8 cellular contexts compared by ENCODE assay signal in genomic region chr22:39994566-39995345, GRCh38. TPM values are rescaled to one million over a fixed set of nuclear protein-coding genes. Genes with fewer than 3 reads are reported as not detected.
A peak's percentile ranks its signal among the peaks of the same experiment; 100 is the strongest.
DNase-seq lines count a peak whose midpoint lies in the region; ATAC-seq and TF ChIP-seq lines count a peak whose summit lies in the region.

FAM83F (plus strand) TSS chr22:39994954; CDS start chr22:39995043, 89 bp downstream.

- intact Hi-C loops in HCT116 (cut with micrococcal nuclease) = no loop called here

- CTCF ChIA-PET in HCT116 (lab: Charles Lee) = interaction anchor here (2.1 kb wide), 1 partner anchor 30 kb away, joined by 6 read pairs; no protein-coding TSS in a partner anchor

- peak within 1 kb of the TSS; percentile 98 for H3K4me2 ChIP-seq in HCT116 (ENCODE audit: low read length)

- RAD21 ChIA-PET in HCT116 (lab: Charles Lee; ENCODE audit: low non-redundant PET in 1 of 2, low total read pairs in 2 of 2, uncharacterized antibody in 2 of 2, unreplicated experiment in 2 of 2) = no interaction called here

- peak within 1 kb of the TSS; percentile 73 to 90 for H3K4me3 ChIP-seq in HCT116 (replicated peaks in 1 of 2; ENCODE audit: low read depth in 1 of 2, low read length in 2 of 2)

- BruUV-seq in HCT116 (replicated peaks; lab: Mats Ljungman, UMichigan) = no TSS peak

- TF ChIP-seq RAD21 in HCT116 (IDR thresholded peaks at IDR 0.05; ENCODE audit: low read depth) = no peak

- TF ChIP-seq POLR2A in HCT116 (IDR thresholded peaks at IDR 0.05; ENCODE audit: borderline replicate concordance, extremely low read depth, insufficient read depth, insufficient read length) = peak; percentile 57

- H3K36me3 ChIP-seq in HCT116 (ENCODE audit: control insufficient read depth in 1 of 2, insufficient read depth in 2 of 2, low read length in 2 of 2) = peaks cover 0 to 6% of the 10 kb centered on the region in 2 experiments; a peak in 2 of 4 replicates

- H3K27ac ChIP-seq in HCT116 (ENCODE audit: low read depth, low read length) (peak within 1 kb of the TSS; percentile 66), epithelial cell of prostate (peak within 1 kb of the TSS; percentile 78)

- H3K36me3 Mint-ChIP-seq in progenitor cell of endocrine pancreas (ENCODE audit: insufficient read depth) = no peaks in the 10 kb centered on the region

- peaks cover 17% of the 10 kb centered on the region for H3K27me3 Mint-ChIP-seq in progenitor cell of endocrine pancreas

- peaks cover 61% of the 10 kb centered on the region for H3K4me1 Mint-ChIP-seq in progenitor cell of endocrine pancreas (ENCODE audit: low read depth)

- H3K4me1 ChIP-seq in HCT116 (ENCODE audit: control insufficient read depth in 1 of 2, insufficient read depth in 2 of 2, low read length in 2 of 2) = peaks cover 20 to 38% of the 10 kb centered on the region in 2 experiments

- no peaks in the 10 kb centered on the region for H3K9me2 ChIP-seq in HCT116 (ENCODE audit: insufficient read depth)

- TF ChIP-seq CTCF in HCT116 (IDR thresholded peaks at IDR 0.05 in 2 of 3, conservative IDR thresholded peaks at IDR 0.05 in 1 of 3; ENCODE audit: borderline replicate concordance in 1 of 3, insufficient read depth in 1 of 3, low read depth in 2 of 3, low read length in 2 of 3) = no peak
- no peak for TF ChIP-seq CTCF in progenitor cell of endocrine pancreas (IDR thresholded peaks at IDR 0.05; ENCODE audit: unreplicated experiment)

- H3K27me3 ChIP-seq in HCT116 (ENCODE audit: insufficient read depth, low read length) = no peaks in the 10 kb centered on the region

- H3K79me2 ChIP-seq in HCT116 (ENCODE audit: insufficient read depth, low read length) = peaks cover 48% of the 10 kb centered on the region

- peak within 1 kb of the TSS; percentile 89 for H3K9ac ChIP-seq in HCT116 (ENCODE audit: low read length)

- DNase-seq in HCT116 (ENCODE audit: low read depth, low spot score) (peak; percentile 24), epithelial cell of prostate (ENCODE audit: low read depth, low spot score) (no peak), progenitor cell of endocrine pancreas (ENCODE audit: low spot score, unreplicated experiment) (peak; percentile 58), HuH-7 (ENCODE audit: low spot score) (no peak), UCSD-AML1 (lab: John Stamatoyannopoulos, UW; ENCODE audit: unreplicated experiment) (no peak)
- DNase-seq in activated CD4-positive, CD25-positive, alpha-beta regulatory T cell treated with anti-CD3 and anti-CD28 coated beads, Interleukin-2, amount 50 U/mL, for 72 hours = peak; percentile 62

- no peaks in the 10 kb centered on the region for H3K9me3 ChIP-seq in HCT116 (ENCODE audit: control insufficient read depth in 1 of 2, insufficient read depth in 1 of 2, low read depth in 1 of 2, low read length in 2 of 2)

- ATAC-seq in HCT116 (peak; percentile 91), GM19324 (IDR thresholded peaks at IDR 0.05; ENCODE audit: low FRiP score, unreplicated experiment) (no peak), HG03439 (IDR thresholded peaks at IDR 0.05; ENCODE audit: unreplicated experiment) (no peak)

- no peaks in the 10 kb centered on the region for H3K9me3 Mint-ChIP-seq in progenitor cell of endocrine pancreas (ENCODE audit: low read depth)

- peak within 1 kb of the TSS; percentile 67 for H3K27ac Mint-ChIP-seq in progenitor cell of endocrine pancreas

- no peak within 1 kb of the TSS for H2AFZ ChIP-seq in HCT116 (ENCODE audit: low read depth, low read length, poor library complexity, severe bottlenecking)

- no peaks in the 10 kb centered on the region for H4K20me1 ChIP-seq in HCT116 (ENCODE audit: insufficient read depth)

- POLR2A ChIA-PET in HCT116 (lab: Charles Lee) = no interaction called here

- peak within 1 kb of the TSS; percentile 72 for H3K4me3 Mint-ChIP-seq in progenitor cell of endocrine pancreas (ENCODE audit: low read depth)

TF ChIP-seq in HCT116, 20 proteins besides CTCF, POLR2A, EP300 and RAD21:
- TF ChIP-seq SIN3A (IDR thresholded peaks at IDR 0.05; ENCODE audit: low read depth) (no peak), ZNF274 (IDR thresholded peaks at IDR 0.05; ENCODE audit: low read depth, low read length) (no peak), CBX3 (IDR thresholded peaks at IDR 0.05; ENCODE audit: low read depth) (peak; percentile 72; the same call in 1 of the 2 replicates), POLR2AphosphoS5 (IDR thresholded peaks at IDR 0.05; ENCODE audit: low read depth, low read length) (peak; percentile 53; the same call in 1 of the 2 replicates), ATF3 (IDR thresholded peaks at IDR 0.05) (no peak), EGR1 (IDR thresholded peaks at IDR 0.05; ENCODE audit: low read depth) (peak; percentile 85), SP1 (IDR thresholded peaks at IDR 0.05; ENCODE audit: low read depth) (no peak), SRF (IDR thresholded peaks at IDR 0.05; ENCODE audit: low read depth) (no peak), ZFX (IDR thresholded peaks at IDR 0.05) (peak; percentile 96), YY1 (IDR thresholded peaks at IDR 0.05; ENCODE audit: extremely low read depth, insufficient replicate concordance, low read depth, low read length) (no peak), ELF1 (IDR thresholded peaks at IDR 0.05; ENCODE audit: borderline replicate concordance, low read depth) (no peak), TCF7L2 (IDR thresholded peaks at IDR 0.05; ENCODE audit: borderline replicate concordance, extremely low read depth, insufficient read depth, insufficient read length) (no peak), EZH2phosphoT487 (IDR thresholded peaks at IDR 0.05; ENCODE audit: borderline replicate concordance) (no peak), CEBPB (IDR thresholded peaks at IDR 0.05; ENCODE audit: low read depth) (no peak), EZH2 (IDR thresholded peaks at IDR 0.05) (no peak), FOSL1 (IDR thresholded peaks at IDR 0.05; ENCODE audit: low read depth) (no peak), JUND (IDR thresholded peaks at IDR 0.05) (no peak), ZBTB33 (IDR thresholded peaks at IDR 0.05; ENCODE audit: extremely low read depth, insufficient replicate concordance, low read length) (no peak), MAX (IDR thresholded peaks at IDR 0.05) (peak; percentile 98)
- TF ChIP-seq, protein P1, sequence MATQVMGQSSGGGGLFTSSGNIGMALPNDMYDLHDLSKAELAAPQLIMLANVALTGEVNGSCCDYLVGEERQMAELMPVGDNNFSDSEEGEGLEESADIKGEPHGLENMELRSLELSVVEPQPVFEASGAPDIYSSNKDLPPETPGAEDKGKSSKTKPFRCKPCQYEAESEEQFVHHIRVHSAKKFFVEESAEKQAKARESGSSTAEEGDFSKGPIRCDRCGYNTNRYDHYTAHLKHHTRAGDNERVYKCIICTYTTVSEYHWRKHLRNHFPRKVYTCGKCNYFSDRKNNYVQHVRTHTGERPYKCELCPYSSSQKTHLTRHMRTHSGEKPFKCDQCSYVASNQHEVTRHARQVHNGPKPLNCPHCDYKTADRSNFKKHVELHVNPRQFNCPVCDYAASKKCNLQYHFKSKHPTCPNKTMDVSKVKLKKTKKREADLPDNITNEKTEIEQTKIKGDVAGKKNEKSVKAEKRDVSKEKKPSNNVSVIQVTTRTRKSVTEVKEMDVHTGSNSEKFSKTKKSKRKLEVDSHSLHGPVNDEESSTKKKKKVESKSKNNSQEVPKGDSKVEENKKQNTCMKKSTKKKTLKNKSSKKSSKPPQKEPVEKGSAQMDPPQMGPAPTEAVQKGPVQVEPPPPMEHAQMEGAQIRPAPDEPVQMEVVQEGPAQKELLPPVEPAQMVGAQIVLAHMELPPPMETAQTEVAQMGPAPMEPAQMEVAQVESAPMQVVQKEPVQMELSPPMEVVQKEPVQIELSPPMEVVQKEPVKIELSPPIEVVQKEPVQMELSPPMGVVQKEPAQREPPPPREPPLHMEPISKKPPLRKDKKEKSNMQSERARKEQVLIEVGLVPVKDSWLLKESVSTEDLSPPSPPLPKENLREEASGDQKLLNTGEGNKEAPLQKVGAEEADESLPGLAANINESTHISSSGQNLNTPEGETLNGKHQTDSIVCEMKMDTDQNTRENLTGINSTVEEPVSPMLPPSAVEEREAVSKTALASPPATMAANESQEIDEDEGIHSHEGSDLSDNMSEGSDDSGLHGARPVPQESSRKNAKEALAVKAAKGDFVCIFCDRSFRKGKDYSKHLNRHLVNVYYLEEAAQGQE (IDR thresholded peaks at IDR 0.05; ENCODE audit: low read depth) = no peak

RNA-seq across cellular contexts. Expression of gene FAM83F, which starts in this region (rescaled TPM):
- total RNA-seq in HCT116 (2021; ENCODE audit: unreplicated experiment) (24.5 TPM), progenitor cell of endocrine pancreas (19.8 and 21.3 TPM in 2 replicates)
- polyA plus RNA-seq in HCT116 (2012) = 10.8 and 12.4 TPM in 2 replicates

Comparison
In these comparisons a context has a peak if more than half of its experiments do, and no peak if none do; other contexts are left out.
1. DNase-seq: peak in HCT116 (single experiment), activated CD4-positive, CD25-positive, alpha-beta regulatory T cell treated with anti-CD3 and anti-CD28 coated beads, Interleukin-2, amount 50 U/mL, for 72 hours (single experiment) and progenitor cell of endocrine pancreas (single experiment); none in epithelial cell of prostate (single experiment), HuH-7 (single experiment) and UCSD-AML1 (single experiment).